In the genomic region with DNA sequence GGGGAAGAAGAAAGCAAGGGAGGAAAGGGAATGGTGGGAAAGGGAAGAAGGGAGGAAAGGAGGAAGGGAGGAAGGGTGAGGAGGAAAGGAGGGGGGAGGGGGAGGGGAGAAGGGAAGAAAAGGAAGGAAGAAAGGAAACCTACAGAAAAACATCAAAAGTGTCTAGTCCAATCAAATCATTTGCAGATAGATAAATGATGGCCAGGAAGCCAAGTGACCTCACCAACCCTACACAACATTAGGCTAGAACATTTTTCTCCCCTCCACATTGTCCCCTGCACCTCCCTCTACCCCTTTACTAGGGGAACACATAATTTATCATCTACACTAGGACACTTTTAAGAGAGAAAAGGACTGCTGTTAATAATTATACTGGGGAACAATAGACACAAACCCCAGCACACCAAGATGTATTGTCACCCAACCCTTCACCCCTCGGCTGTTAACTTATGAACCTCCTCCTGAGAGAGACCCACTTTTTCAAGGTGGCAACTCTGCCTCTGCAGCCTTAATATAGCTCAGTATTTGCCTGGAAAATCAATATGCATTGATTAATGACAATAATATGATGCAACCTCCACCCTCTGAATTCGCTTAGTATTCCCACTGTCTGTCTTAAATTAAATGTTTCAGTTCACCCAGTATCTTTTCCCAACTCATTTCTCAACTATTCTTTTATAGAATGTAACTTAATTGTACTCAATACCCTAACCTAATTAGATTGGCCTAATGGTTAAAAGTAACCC, we compare ENCODE assay signal across 9 cellular contexts.
"Had no signal": no experiment of that assay in that cellular context is flagged by ENCODE, and none has a peak within 500 bp of the region (broad histone marks: within the 10 kb centered on the region; RNA-seq: fewer than 3 reads in every experiment).

No MANE protein-coding gene starts in this region.

- H3K4me1 ChIP-seq: HAP-1 had no signal

- H3K36me3 ChIP-seq: HAP-1 had no signal

- H3K4me2 ChIP-seq: KMS-11 had no signal

- H3K9ac ChIP-seq: GM23248, KMS-11 had no signal

- DNase-seq: GM23248, GOT3, H7, IMR-90, KBM-7 had no signal

- H2AFZ ChIP-seq: GM23248 had no signal

- ATAC-seq: HCT116 had no signal

- H3K27ac ChIP-seq: GM23248, HL-60, KMS-11 had no signal

- H3K4me3 ChIP-seq: GM23248, HAP-1 had no signal

- H3K9me3 ChIP-seq: HAP-1 had no signal
